ENCODE assay signal across 8 cellular contexts in the genomic region with DNA sequence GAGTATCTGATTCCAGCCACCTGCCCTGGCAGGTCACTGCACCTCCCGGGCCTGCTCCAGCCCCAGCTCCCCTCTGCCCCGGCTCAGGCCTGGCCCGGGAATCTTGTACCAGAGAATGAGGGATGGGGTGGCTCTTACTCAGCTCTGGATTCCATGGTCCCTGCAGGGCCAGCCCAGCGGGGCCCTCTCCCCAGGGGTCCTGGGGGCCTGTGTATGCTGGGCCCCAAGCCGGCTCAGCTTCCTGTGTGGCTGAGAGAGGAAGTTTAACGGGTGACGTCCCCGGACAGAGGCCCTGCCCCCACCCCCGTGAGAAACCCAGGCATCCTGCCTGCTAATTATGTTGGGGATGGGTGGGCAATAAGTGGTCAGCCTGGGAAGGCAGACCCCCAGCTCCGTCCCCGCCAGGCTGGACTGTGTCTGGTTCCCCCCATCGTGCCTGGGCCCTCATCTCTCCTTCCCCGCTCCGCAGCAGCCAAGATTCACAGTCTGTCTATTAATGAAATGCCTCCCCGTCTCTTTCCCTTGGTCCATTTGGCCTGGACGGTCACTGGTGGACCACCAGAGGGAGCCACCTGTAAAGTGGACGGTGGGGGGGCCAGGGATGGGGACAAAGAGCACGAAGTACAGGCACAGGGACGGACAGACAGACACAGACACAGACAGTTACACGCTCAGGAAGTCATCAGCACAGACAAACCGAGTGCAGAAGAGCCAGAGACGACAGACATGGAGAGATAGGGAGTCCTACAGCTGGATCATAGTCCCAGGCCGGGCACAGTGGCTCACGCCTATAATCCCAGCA. TPM values are rescaled to one million over a fixed set of nuclear protein-coding genes. Genes with fewer than 3 reads are reported as not detected.
DNase-seq lines count a peak whose midpoint lies in the region; ATAC-seq and TF ChIP-seq lines count a peak whose summit lies in the region.

A gene with protein sequence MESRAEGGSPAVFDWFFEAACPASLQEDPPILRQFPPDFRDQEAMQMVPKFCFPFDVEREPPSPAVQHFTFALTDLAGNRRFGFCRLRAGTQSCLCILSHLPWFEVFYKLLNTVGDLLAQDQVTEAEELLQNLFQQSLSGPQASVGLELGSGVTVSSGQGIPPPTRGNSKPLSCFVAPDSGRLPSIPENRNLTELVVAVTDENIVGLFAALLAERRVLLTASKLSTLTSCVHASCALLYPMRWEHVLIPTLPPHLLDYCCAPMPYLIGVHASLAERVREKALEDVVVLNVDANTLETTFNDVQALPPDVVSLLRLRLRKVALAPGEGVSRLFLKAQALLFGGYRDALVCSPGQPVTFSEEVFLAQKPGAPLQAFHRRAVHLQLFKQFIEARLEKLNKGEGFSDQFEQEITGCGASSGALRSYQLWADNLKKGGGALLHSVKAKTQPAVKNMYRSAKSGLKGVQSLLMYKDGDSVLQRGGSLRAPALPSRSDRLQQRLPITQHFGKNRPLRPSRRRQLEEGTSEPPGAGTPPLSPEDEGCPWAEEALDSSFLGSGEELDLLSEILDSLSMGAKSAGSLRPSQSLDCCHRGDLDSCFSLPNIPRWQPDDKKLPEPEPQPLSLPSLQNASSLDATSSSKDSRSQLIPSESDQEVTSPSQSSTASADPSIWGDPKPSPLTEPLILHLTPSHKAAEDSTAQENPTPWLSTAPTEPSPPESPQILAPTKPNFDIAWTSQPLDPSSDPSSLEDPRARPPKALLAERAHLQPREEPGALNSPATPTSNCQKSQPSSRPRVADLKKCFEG (minus strand): TSS at position 247 of the 802 bp plus-strand sequence. CDS start 92 bp downstream, at position 155.

- peak within 1 kb of the TSS in 45 of 59 donors; percentile 7 to 51 (median 29) for H3K4me3 ChIP-seq in dorsolateral prefrontal cortex

- H3K27ac Mint-ChIP-seq in IgD-negative memory B cell (peak within 1 kb of the TSS; percentile 84 to 97 (median 97)), type B pancreatic cell (no peak within 1 kb of the TSS)
- peak within 1 kb of the TSS; percentile 96 to 98 for H3K27ac Mint-ChIP-seq in natural killer cell treated with Interleukin-12 subunit alpha and Interleukin-12 subunit beta and Interleukin-15 and Interleukin-18, amount 100 ng/mL, for 72 hours

- intact Hi-C loops in dorsolateral prefrontal cortex (cut with DNase I), result no loop called here

- ATAC-seq in natural killer cell treated with Interleukin-12 subunit alpha and Interleukin-12 subunit beta and Interleukin-15 and Interleukin-18, amount 100 ng/mL, for 72 hours, result peak; percentile 91 to 96

- peak; percentile 11 to 80 (median 61) for TF ChIP-seq CTCF in dorsolateral prefrontal cortex (IDR thresholded peaks at IDR 0.05 in 54 of 56, conservative IDR thresholded peaks at IDR 0.05 in 2 of 56; ENCODE audit: low read depth in 1 of 56, partially characterized antibody in 56 of 56)
- TF ChIP-seq CTCF in type B pancreatic cell (conservative IDR thresholded peaks at IDR 0.05), result peak; percentile 75

- H3K27me3 Mint-ChIP-seq in IgD-negative memory B cell (no peaks in the 10 kb centered on the region), type B pancreatic cell (peaks cover 16% of the 10 kb centered on the region)
- H3K27me3 Mint-ChIP-seq in natural killer cell treated with Interleukin-12 subunit alpha and Interleukin-12 subunit beta and Interleukin-15 and Interleukin-18, amount 100 ng/mL, for 72 hours, result no peaks in the 10 kb centered on the region

- H3K36me3 Mint-ChIP-seq in IgD-negative memory B cell (no peaks in the 10 kb centered on the region), type B pancreatic cell (no peaks in the 10 kb centered on the region)
- H3K36me3 Mint-ChIP-seq in natural killer cell treated with Interleukin-12 subunit alpha and Interleukin-12 subunit beta and Interleukin-15 and Interleukin-18, amount 100 ng/mL, for 72 hours, result no peaks in the 10 kb centered on the region

- H3K9me3 Mint-ChIP-seq in IgD-negative memory B cell (no peaks in the 10 kb centered on the region), type B pancreatic cell (no peaks in the 10 kb centered on the region)
- no peaks in the 10 kb centered on the region for H3K9me3 Mint-ChIP-seq in natural killer cell treated with Interleukin-12 subunit alpha and Interleukin-12 subunit beta and Interleukin-15 and Interleukin-18, amount 100 ng/mL, for 72 hours

- peak within 1 kb of the TSS in 49 of 59 donors; percentile 4 to 87 (median 61) for H3K27ac ChIP-seq in dorsolateral prefrontal cortex

- H3K4me3 Mint-ChIP-seq in IgD-negative memory B cell, result peak within 1 kb of the TSS; percentile 83 to 98 (median 96)
- peak within 1 kb of the TSS; percentile 92 for H3K4me3 Mint-ChIP-seq in natural killer cell treated with Interleukin-12 subunit alpha and Interleukin-12 subunit beta and Interleukin-15 and Interleukin-18, amount 100 ng/mL, for 72 hours
- no peak within 1 kb of the TSS for H3K4me3 Mint-ChIP-seq in type B pancreatic cell

- H3K4me1 Mint-ChIP-seq in IgD-negative memory B cell, result peaks cover 18 to 19% (median 18%) of the 10 kb centered on the region in 3 donors
- H3K4me1 Mint-ChIP-seq in natural killer cell treated with Interleukin-12 subunit alpha and Interleukin-12 subunit beta and Interleukin-15 and Interleukin-18, amount 100 ng/mL, for 72 hours (ENCODE audit: low read depth in 2 of 2), result peaks cover 22 to 30% of the 10 kb centered on the region in 2 donors
- no peaks in the 10 kb centered on the region for H3K4me1 Mint-ChIP-seq in type B pancreatic cell (ENCODE audit: unreplicated experiment)

- peak; percentile 2 for DNase-seq in NCI-H146 (lab: John Stamatoyannopoulos, UW)
- no peak for DNase-seq in NCI-H146 treated with DMSO at 0.1 percent for 48 hours (lab: John Stamatoyannopoulos, UW; ENCODE audit: unreplicated experiment)
- peak; percentile 77 for DNase-seq in activated CD4-positive, alpha-beta T cell treated with anti-CD3 and anti-CD28 coated beads for 48 hours
- DNase-seq in dorsolateral prefrontal cortex, result peak in 7 of 10 donors; percentile 26 to 75 (median 56)
- peak; percentile 83 for DNase-seq in natural killer cell treated with Interleukin-12 subunit alpha and Interleukin-12 subunit beta and Interleukin-15 and Interleukin-18, amount 100 ng/mL, for 72 hours (ENCODE audit: low spot score)
- no peak for DNase-seq in type B pancreatic cell (ENCODE audit: extremely low spot score, unreplicated experiment)
- no peak for DNase-seq in NCI-H128 (lab: John Stamatoyannopoulos, UW; ENCODE audit: unreplicated experiment)

- H3K27me3 ChIP-seq in dorsolateral prefrontal cortex, result peaks cover 0 to 1% (median 0%) of the 10 kb centered on the region in 45 donors

RNA-seq across cellular contexts. Expression of the gene that starts here (rescaled TPM):
- 80.7 TPM for polyA plus RNA-seq in IgD-negative memory B cell
- total RNA-seq in dorsolateral prefrontal cortex, result 1 to 10 TPM in 117 of 120 experiments, under 1 TPM in 3; 0.65 to 5.4 (median 2.4) TPM
- total RNA-seq in natural killer cell treated with Interleukin-12 subunit alpha and Interleukin-12 subunit beta and Interleukin-15 and Interleukin-18, amount 100 ng/mL, for 72 hours, result 100 to 1,000 TPM in 1 of 2 donors, 10 to 100 TPM in 1; 73.6 to 131 TPM
- 0.93 and 0.94 TPM in 2 replicates for total RNA-seq in type B pancreatic cell (ENCODE audit: low replicate concordance)

Comparison
In these comparisons a context has a peak if more than half of its experiments do, and no peak if none do; other contexts are left out.
1. RNA of the gene that starts here (total RNA-seq): 73.6 to 131 TPM in natural killer cell treated with Interleukin-12 subunit alpha and Interleukin-12 subunit beta and Interleukin-15 and Interleukin-18, amount 100 ng/mL, for 72 hours; 0.65 to 5.4 TPM in dorsolateral prefrontal cortex and 0.93 to 0.94 TPM in type B pancreatic cell; every median in the first group is over 10 times any median in the second.
2. DNase-seq: peak in NCI-H146 (single experiment), activated CD4-positive, alpha-beta T cell treated with anti-CD3 and anti-CD28 coated beads for 48 hours (single experiment), dorsolateral prefrontal cortex (7 of 10) and natural killer cell treated with Interleukin-12 subunit alpha and Interleukin-12 subunit beta and Interleukin-15 and Interleukin-18, amount 100 ng/mL, for 72 hours (single experiment); none in NCI-H146 treated with DMSO at 0.1 percent for 48 hours (single experiment), type B pancreatic cell (single experiment) and NCI-H128 (single experiment).